In the genomic region with DNA sequence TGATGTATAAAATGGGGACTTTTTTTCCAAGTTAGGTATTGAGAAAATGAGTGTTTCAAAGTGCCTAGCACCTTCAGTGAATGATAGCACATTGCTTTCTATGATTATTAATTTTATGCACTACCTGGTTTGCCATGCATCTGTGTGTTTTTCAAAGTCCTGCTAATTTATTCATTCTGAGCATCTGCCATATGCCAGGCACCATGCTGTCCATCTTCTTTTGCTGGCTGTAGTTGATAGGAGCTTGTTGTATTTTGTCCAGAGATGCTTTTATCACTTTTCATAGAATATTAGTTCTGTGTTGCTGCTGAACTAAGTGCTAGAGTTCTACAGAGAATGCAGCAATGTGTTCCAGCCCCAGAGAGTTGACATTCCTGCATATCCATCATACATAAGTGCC, we compare ENCODE assay signal across 1 cellular context.
TF ChIP-seq lines count a peak whose summit lies in the region.

No MANE protein-coding gene starts in this region.

TF ChIP-seq in GM12878, 131 proteins besides CTCF, POLR2A, EP300 and RAD21 (continued from another document):
- TF ChIP-seq, protein P1, sequence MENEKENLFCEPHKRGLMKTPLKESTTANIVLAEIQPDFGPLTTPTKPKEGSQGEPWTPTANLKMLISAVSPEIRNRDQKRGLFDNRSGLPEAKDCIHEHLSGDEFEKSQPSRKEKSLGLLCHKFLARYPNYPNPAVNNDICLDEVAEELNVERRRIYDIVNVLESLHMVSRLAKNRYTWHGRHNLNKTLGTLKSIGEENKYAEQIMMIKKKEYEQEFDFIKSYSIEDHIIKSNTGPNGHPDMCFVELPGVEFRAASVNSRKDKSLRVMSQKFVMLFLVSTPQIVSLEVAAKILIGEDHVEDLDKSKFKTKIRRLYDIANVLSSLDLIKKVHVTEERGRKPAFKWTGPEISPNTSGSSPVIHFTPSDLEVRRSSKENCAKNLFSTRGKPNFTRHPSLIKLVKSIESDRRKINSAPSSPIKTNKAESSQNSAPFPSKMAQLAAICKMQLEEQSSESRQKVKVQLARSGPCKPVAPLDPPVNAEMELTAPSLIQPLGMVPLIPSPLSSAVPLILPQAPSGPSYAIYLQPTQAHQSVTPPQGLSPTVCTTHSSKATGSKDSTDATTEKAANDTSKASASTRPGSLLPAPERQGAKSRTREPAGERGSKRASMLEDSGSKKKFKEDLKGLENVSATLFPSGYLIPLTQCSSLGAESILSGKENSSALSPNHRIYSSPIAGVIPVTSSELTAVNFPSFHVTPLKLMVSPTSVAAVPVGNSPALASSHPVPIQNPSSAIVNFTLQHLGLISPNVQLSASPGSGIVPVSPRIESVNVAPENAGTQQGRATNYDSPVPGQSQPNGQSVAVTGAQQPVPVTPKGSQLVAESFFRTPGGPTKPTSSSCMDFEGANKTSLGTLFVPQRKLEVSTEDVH (IDR thresholded peaks at IDR 0.05; ENCODE audit: low read depth, partially characterized antibody): no peak
- no peak for TF ChIP-seq SPI1 (IDR thresholded peaks at IDR 0.05; ENCODE audit: borderline replicate concordance, insufficient read depth, low read depth, low read length)
TF ChIP-seq in GM12878: peak in this region for 0.
